In genomic region chr13:92716749-92717148, GRCh38 we compare ENCODE assay signal across 1 cellular context.
TF ChIP-seq lines count a peak whose summit lies in the region.

No MANE protein-coding gene starts in this region.

TF ChIP-seq in H1, 55 proteins besides CTCF, POLR2A, EP300 and RAD21 (continued from another document):
- TF ChIP-seq, protein P1, sequence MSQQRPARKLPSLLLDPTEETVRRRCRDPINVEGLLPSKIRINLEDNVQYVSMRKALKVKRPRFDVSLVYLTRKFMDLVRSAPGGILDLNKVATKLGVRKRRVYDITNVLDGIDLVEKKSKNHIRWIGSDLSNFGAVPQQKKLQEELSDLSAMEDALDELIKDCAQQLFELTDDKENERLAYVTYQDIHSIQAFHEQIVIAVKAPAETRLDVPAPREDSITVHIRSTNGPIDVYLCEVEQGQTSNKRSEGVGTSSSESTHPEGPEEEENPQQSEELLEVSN (IDR thresholded peaks at IDR 0.05): no peak
- TF ChIP-seq RBBP5 (IDR thresholded peaks at IDR 0.05; ENCODE audit: borderline replicate concordance, low read depth, low read length) (no peak), CTBP2 (IDR thresholded peaks at IDR 0.05; ENCODE audit: borderline replicate concordance, insufficient read depth, insufficient read length, low read length) (no peak), POU5F1 (IDR thresholded peaks at IDR 0.05; ENCODE audit: low read depth, low read length) (no peak), JUND (IDR thresholded peaks at IDR 0.05; ENCODE audit: low read length) (no peak), KDM1A (IDR thresholded peaks at IDR 0.05; ENCODE audit: borderline replicate concordance, low read length) (no peak), CEBPB (IDR thresholded peaks at IDR 0.05; ENCODE audit: low read depth, low read length) (no peak), CBX8 (IDR thresholded peaks at IDR 0.05; ENCODE audit: borderline replicate concordance, low read depth, low read length) (no peak), EGR1 (IDR thresholded peaks at IDR 0.05; ENCODE audit: borderline replicate concordance, low read depth, low read length) (no peak), TBP (IDR thresholded peaks at IDR 0.05; ENCODE audit: low read depth, low read length) (no peak), SAP30 (IDR thresholded peaks at IDR 0.05; ENCODE audit: insufficient read depth, insufficient replicate concordance, low read length) (no peak), MAFK (IDR thresholded peaks at IDR 0.05; ENCODE audit: low read depth, low read length) (no peak), HDAC2 (IDR thresholded peaks at IDR 0.05; ENCODE audit: borderline replicate concordance in 1 of 2, low read depth in 2 of 2, low read length in 2 of 2) (no peak), CREB1 (IDR thresholded peaks at IDR 0.05) (no peak), NANOG (IDR thresholded peaks at IDR 0.05; ENCODE audit: insufficient read depth, low read depth, low read length, poor library complexity, severe bottlenecking) (no peak)
